ENCODE assay signal across 15 cellular contexts in genomic region chr10:51932530-51932929, GRCh38.
"Had no signal": no experiment of that assay in that cellular context is flagged by ENCODE, and none has a peak within 500 bp of the region (broad histone marks: within the 10 kb centered on the region; RNA-seq: fewer than 3 reads in every experiment).

No MANE protein-coding gene starts in this region.

- ATAC-seq: activated CD8-positive, alpha-beta T cell treated with anti-CD3 and anti-CD28 coated beads for 36 hours; left colon; lower lobe of right lung; right lobe of liver had no signal

- H3K27me3 ChIP-seq: colonic mucosa, esophagus muscularis mucosa, right lobe of liver, upper lobe of left lung had no signal

- H3K9me3 Mint-ChIP-seq: activated CD8-positive, alpha-beta T cell treated with anti-CD3 and anti-CD28 coated beads for 36 hours; activated naive CD8-positive, alpha-beta T cell treated with anti-CD3 and anti-CD28 coated beads, Interleukin-2, amount 10 ng/mL, durations not matched to agents 7 days and 5 days; brain; stimulated activated naive CD8-positive, alpha-beta T cell treated with anti-CD3 and anti-CD28 coated beads, Interleukin-15, Interleukin-2, amounts not matched to agents 100 ng/mL and 50 ng/mL, for 24 hours had no signal

- H3K36me3 ChIP-seq: colonic mucosa, esophagus muscularis mucosa, lower lobe of right lung, prostate gland, right lobe of liver, upper lobe of left lung, WERI-Rb-1 had no signal

- H3K27ac ChIP-seq: colonic mucosa, esophagus muscularis mucosa, lower lobe of right lung, prostate gland, right lobe of liver, upper lobe of left lung, WERI-Rb-1 had no signal

- DNase-seq: activated CD8-positive, alpha-beta memory T cell treated with anti-CD3 and anti-CD28 coated beads, Interleukin-2, amount 50 U/mL, for 4 hours; activated CD8-positive, alpha-beta T cell treated with anti-CD3 and anti-CD28 coated beads for 36 hours; activated naive CD8-positive, alpha-beta T cell treated with anti-CD3 and anti-CD28 coated beads, Interleukin-2, amount 10 ng/mL, durations not matched to agents 7 days and 5 days; central memory CD4-positive, alpha-beta T cell; colonic mucosa; left colon; lower lobe of right lung; right lobe of liver; T1000; upper lobe of left lung; WERI-Rb-1 had no signal

- H3K27me3 Mint-ChIP-seq: activated CD8-positive, alpha-beta T cell treated with anti-CD3 and anti-CD28 coated beads for 36 hours; brain had no signal

- H3K4me1 ChIP-seq: colonic mucosa, lower lobe of right lung, prostate gland, right lobe of liver had no signal

- H3K27ac Mint-ChIP-seq: activated CD8-positive, alpha-beta T cell treated with anti-CD3 and anti-CD28 coated beads for 36 hours; activated naive CD8-positive, alpha-beta T cell treated with anti-CD3 and anti-CD28 coated beads, Interleukin-2, amount 10 ng/mL, durations not matched to agents 7 days and 5 days; stimulated activated naive CD8-positive, alpha-beta T cell treated with anti-CD3 and anti-CD28 coated beads, Interleukin-15, Interleukin-2, amounts not matched to agents 100 ng/mL and 50 ng/mL, for 24 hours had no signal

- H3K4me3 Mint-ChIP-seq: activated CD8-positive, alpha-beta T cell treated with anti-CD3 and anti-CD28 coated beads for 36 hours; activated naive CD8-positive, alpha-beta T cell treated with anti-CD3 and anti-CD28 coated beads, Interleukin-2, amount 10 ng/mL, durations not matched to agents 7 days and 5 days; brain; stimulated activated naive CD8-positive, alpha-beta T cell treated with anti-CD3 and anti-CD28 coated beads, Interleukin-15, Interleukin-2, amounts not matched to agents 100 ng/mL and 50 ng/mL, for 24 hours had no signal

- H3K4me3 ChIP-seq: colonic mucosa, esophagus muscularis mucosa, lower lobe of right lung, prostate gland, right lobe of liver, upper lobe of left lung had no signal

- H3K4me1 Mint-ChIP-seq: activated naive CD8-positive, alpha-beta T cell treated with anti-CD3 and anti-CD28 coated beads, Interleukin-2, amount 10 ng/mL, durations not matched to agents 7 days and 5 days had no signal

- H3K9me3 ChIP-seq: colonic mucosa, esophagus muscularis mucosa, lower lobe of right lung, prostate gland, right lobe of liver, upper lobe of left lung had no signal
